28 cellular contexts compared by ENCODE assay signal in the genomic region with DNA sequence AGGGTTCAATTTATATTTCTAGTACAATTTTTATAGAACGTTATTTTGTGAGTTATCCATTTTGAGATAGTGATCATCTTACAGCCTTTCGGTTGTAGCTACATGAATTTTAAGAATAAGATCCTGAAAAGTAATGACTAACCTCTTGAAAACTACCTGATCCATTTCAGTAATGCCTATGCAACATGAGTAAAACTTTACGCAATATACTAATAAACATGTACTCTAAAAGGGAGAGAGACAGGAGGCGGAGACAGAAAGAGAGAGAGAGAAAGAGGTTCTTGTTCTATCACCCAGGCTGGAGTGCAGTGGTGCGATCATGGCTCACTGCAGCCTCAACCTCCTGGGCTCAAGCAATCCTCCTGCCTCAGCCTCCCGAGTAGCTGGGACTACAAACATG.
"Had no signal": no experiment of that assay in that cellular context is flagged by ENCODE, and none has a peak within 500 bp of the region (broad histone marks: within the 10 kb centered on the region; RNA-seq: fewer than 3 reads in every experiment).

No MANE protein-coding gene starts in this region.

- H3K27me3 Mint-ChIP-seq: activated CD4-positive, alpha-beta memory T cell treated with anti-CD3 and anti-CD28 coated beads, Interleukin-2, amount 10 ng/mL, durations not matched to agents 7 days and 5 days; activated CD4-positive, alpha-beta T cell treated with anti-CD3 and anti-CD28 coated beads, Interleukin-2, amount 10 ng/mL, durations not matched to agents 7 days and 5 days; activated naive CD4-positive, alpha-beta T cell treated with anti-CD3 and anti-CD28 coated beads, Interleukin-2, amount 10 ng/mL, durations not matched to agents 7 days and 5 days; activated naive CD8-positive, alpha-beta T cell treated with anti-CD3 and anti-CD28 coated beads, Interleukin-2, amount 10 ng/mL, durations not matched to agents 7 days and 5 days; activated T-cell treated with anti-CD3 and anti-CD28 coated beads, Interleukin-2, amount 50 U/mL, for 24 hours; dendritic cell treated with granulocyte-macrophage colony-stimulating factor and Interleukin-4, amounts not matched to agents 40 ng/mL and 50 ng/mL, for 4 days; naive thymus-derived CD4-positive, alpha-beta T cell; T-helper 17 cell had no signal

- DNase-seq: activated CD4-positive, alpha-beta memory T cell treated with anti-CD3 and anti-CD28 coated beads, Interleukin-2, amount 10 ng/mL, durations not matched to agents 7 days and 5 days; activated CD4-positive, alpha-beta T cell treated with anti-CD3 and anti-CD28 coated beads, Interleukin-2, amount 10 ng/mL, durations not matched to agents 7 days and 5 days; activated CD4-positive, CD25-positive, alpha-beta regulatory T cell treated with anti-CD3 and anti-CD28 coated beads, Interleukin-2, amount 50 U/mL, for 72 hours; activated CD8-positive, alpha-beta memory T cell treated with anti-CD3 and anti-CD28 coated beads, Interleukin-2, amount 50 U/mL, for 48 hours; activated gamma-delta T cell; activated naive CD4-positive, alpha-beta T cell treated with anti-CD3 and anti-CD28 coated beads, Interleukin-2, amount 10 ng/mL, durations not matched to agents 7 days and 5 days; activated naive CD8-positive, alpha-beta T cell treated with anti-CD3 and anti-CD28 coated beads, Interleukin-2, amount 10 ng/mL, durations not matched to agents 7 days and 5 days; activated T-cell treated with anti-CD3 and anti-CD28 coated beads, Interleukin-2, amount 50 U/mL, for 24 hours; amniotic stem cell; brain microvascular endothelial cell; central memory CD4-positive, alpha-beta T cell; endodermal cell; esophagus squamous epithelium; left ventricle myocardium superior; midbrain; naive thymus-derived CD4-positive, alpha-beta T cell; ovary; stimulated activated CD4-positive, alpha-beta T cell treated with anti-CD3 and anti-CD28 coated beads, Interleukin-1b, Interleukin-23, amount 100 ng/mL, for 48 hours; stimulated activated naive CD4-positive, alpha-beta T cell; T-helper 17 cell; T1000; tibial artery; upper lobe of right lung; WERI-Rb-1 had no signal

- H3K4me3 ChIP-seq: esophagus squamous epithelium, ovary, prostate gland, smooth muscle cell, suprapubic skin, tibial artery, upper lobe of right lung had no signal

- ATAC-seq: left ventricle myocardium superior; naive thymus-derived CD4-positive, alpha-beta T cell; T-helper 17 cell; upper lobe of right lung had no signal

- H3K27ac Mint-ChIP-seq: activated CD4-positive, alpha-beta memory T cell treated with anti-CD3 and anti-CD28 coated beads, Interleukin-2, amount 10 ng/mL, durations not matched to agents 7 days and 5 days; activated CD4-positive, alpha-beta T cell treated with anti-CD3 and anti-CD28 coated beads, Interleukin-2, amount 10 ng/mL, durations not matched to agents 7 days and 5 days; activated naive CD4-positive, alpha-beta T cell treated with anti-CD3 and anti-CD28 coated beads, Interleukin-2, amount 10 ng/mL, durations not matched to agents 7 days and 5 days; activated naive CD8-positive, alpha-beta T cell treated with anti-CD3 and anti-CD28 coated beads, Interleukin-2, amount 10 ng/mL, durations not matched to agents 7 days and 5 days; activated T-cell treated with anti-CD3 and anti-CD28 coated beads, Interleukin-2, amount 50 U/mL, for 24 hours; dendritic cell treated with granulocyte-macrophage colony-stimulating factor and Interleukin-4, amounts not matched to agents 40 ng/mL and 50 ng/mL, for 4 days; endodermal cell; naive thymus-derived CD4-positive, alpha-beta T cell; T-helper 17 cell had no signal

- H3K9me3 ChIP-seq: esophagus squamous epithelium, ovary, prostate gland, suprapubic skin, tibial artery, upper lobe of right lung had no signal

- H3K27me3 ChIP-seq: brain microvascular endothelial cell, esophagus squamous epithelium, suprapubic skin, tibial artery, upper lobe of right lung had no signal

- H3K27ac ChIP-seq: brain microvascular endothelial cell, esophagus squamous epithelium, ovary, prostate gland, suprapubic skin, tibial artery, upper lobe of right lung, WERI-Rb-1 had no signal

- H3K36me3 ChIP-seq: brain microvascular endothelial cell, esophagus squamous epithelium, ovary, prostate gland, suprapubic skin, tibial artery, upper lobe of right lung, WERI-Rb-1 had no signal

- H3K4me1 ChIP-seq: esophagus squamous epithelium, prostate gland, suprapubic skin, tibial artery, upper lobe of right lung had no signal

- H3K4me1 Mint-ChIP-seq: activated CD4-positive, alpha-beta memory T cell treated with anti-CD3 and anti-CD28 coated beads, Interleukin-2, amount 10 ng/mL, durations not matched to agents 7 days and 5 days; activated CD4-positive, alpha-beta T cell treated with anti-CD3 and anti-CD28 coated beads, Interleukin-2, amount 10 ng/mL, durations not matched to agents 7 days and 5 days; activated naive CD4-positive, alpha-beta T cell treated with anti-CD3 and anti-CD28 coated beads, Interleukin-2, amount 10 ng/mL, durations not matched to agents 7 days and 5 days; activated naive CD8-positive, alpha-beta T cell treated with anti-CD3 and anti-CD28 coated beads, Interleukin-2, amount 10 ng/mL, durations not matched to agents 7 days and 5 days; naive thymus-derived CD4-positive, alpha-beta T cell; T-helper 17 cell had no signal

- H3K9me3 Mint-ChIP-seq: activated CD4-positive, alpha-beta memory T cell treated with anti-CD3 and anti-CD28 coated beads, Interleukin-2, amount 10 ng/mL, durations not matched to agents 7 days and 5 days; activated CD4-positive, alpha-beta T cell treated with anti-CD3 and anti-CD28 coated beads, Interleukin-2, amount 10 ng/mL, durations not matched to agents 7 days and 5 days; activated naive CD4-positive, alpha-beta T cell treated with anti-CD3 and anti-CD28 coated beads, Interleukin-2, amount 10 ng/mL, durations not matched to agents 7 days and 5 days; activated naive CD8-positive, alpha-beta T cell treated with anti-CD3 and anti-CD28 coated beads, Interleukin-2, amount 10 ng/mL, durations not matched to agents 7 days and 5 days; dendritic cell treated with granulocyte-macrophage colony-stimulating factor and Interleukin-4, amounts not matched to agents 40 ng/mL and 50 ng/mL, for 4 days; endodermal cell had no signal

- H3K36me3 Mint-ChIP-seq: activated naive CD4-positive, alpha-beta T cell treated with anti-CD3 and anti-CD28 coated beads, Interleukin-2, amount 10 ng/mL, durations not matched to agents 7 days and 5 days; activated naive CD8-positive, alpha-beta T cell treated with anti-CD3 and anti-CD28 coated beads, Interleukin-2, amount 10 ng/mL, durations not matched to agents 7 days and 5 days; naive thymus-derived CD4-positive, alpha-beta T cell had no signal

- H3K4me3 Mint-ChIP-seq: activated CD4-positive, alpha-beta memory T cell treated with anti-CD3 and anti-CD28 coated beads, Interleukin-2, amount 10 ng/mL, durations not matched to agents 7 days and 5 days; activated CD4-positive, alpha-beta T cell treated with anti-CD3 and anti-CD28 coated beads, Interleukin-2, amount 10 ng/mL, durations not matched to agents 7 days and 5 days; activated naive CD4-positive, alpha-beta T cell treated with anti-CD3 and anti-CD28 coated beads, Interleukin-2, amount 10 ng/mL, durations not matched to agents 7 days and 5 days; activated naive CD8-positive, alpha-beta T cell treated with anti-CD3 and anti-CD28 coated beads, Interleukin-2, amount 10 ng/mL, durations not matched to agents 7 days and 5 days; activated T-cell treated with anti-CD3 and anti-CD28 coated beads, Interleukin-2, amount 50 U/mL, for 24 hours; dendritic cell treated with granulocyte-macrophage colony-stimulating factor and Interleukin-4, amounts not matched to agents 40 ng/mL and 50 ng/mL, for 4 days; endodermal cell; naive thymus-derived CD4-positive, alpha-beta T cell; T-helper 17 cell had no signal
